Comparison of ENCODE assay signal across 17 cellular contexts in genomic region chr7:40697653-40698052, GRCh38.
"Had no signal": no experiment of that assay in that cellular context is flagged by ENCODE, and none has a peak within 500 bp of the region (broad histone marks: within the 10 kb centered on the region; RNA-seq: fewer than 3 reads in every experiment).

No MANE protein-coding gene starts in this region.

- H3K36me3 ChIP-seq: lower lobe of right lung, right atrium auricular region, transverse colon, WERI-Rb-1 had no signal

- ATAC-seq: activated T-helper 17 cell treated with anti-CD3 and anti-CD28 coated beads, Interleukin-2, amount 50 U/mL, for 72 hours; effector memory CD8-positive, alpha-beta T cell; left cardiac atrium; lower lobe of right lung; naive thymus-derived CD4-positive, alpha-beta T cell; stimulated activated effector memory CD8-positive, alpha-beta T cell treated with anti-CD3 and anti-CD28 coated beads, Interleukin-12 subunit alpha, Interleukin-12 subunit beta, amount 100 ng/mL, for 72 hours had no signal

- DNase-seq: activated CD4-positive, alpha-beta T cell treated with anti-CD3 and anti-CD28 coated beads for 48 hours; activated CD8-positive, alpha-beta memory T cell treated with anti-CD3 and anti-CD28 coated beads for 24 hours; activated naive CD4-positive, alpha-beta T cell treated with anti-CD3 and anti-CD28 coated beads, Interleukin-2, amount 10 ng/mL, durations not matched to agents 7 days and 5 days; effector memory CD8-positive, alpha-beta T cell; hippocampal formation; left cardiac atrium; lower lobe of right lung; naive thymus-derived CD4-positive, alpha-beta T cell; posterior cingulate gyrus; T1000; transverse colon; WERI-Rb-1 had no signal

- H3K27ac Mint-ChIP-seq: activated naive CD4-positive, alpha-beta T cell treated with anti-CD3 and anti-CD28 coated beads, Interleukin-2, amount 10 ng/mL, durations not matched to agents 7 days and 5 days; activated T-helper 17 cell treated with anti-CD3 and anti-CD28 coated beads, Interleukin-2, amount 50 U/mL, for 72 hours; dendritic cell treated with granulocyte-macrophage colony-stimulating factor and Interleukin-4, amounts not matched to agents 40 ng/mL and 50 ng/mL, for 4 days; effector memory CD8-positive, alpha-beta T cell; naive thymus-derived CD4-positive, alpha-beta T cell; stimulated activated effector memory CD8-positive, alpha-beta T cell treated with anti-CD3 and anti-CD28 coated beads, Interleukin-12 subunit alpha, Interleukin-12 subunit beta, amount 100 ng/mL, for 72 hours had no signal

- H3K27me3 ChIP-seq: right atrium auricular region, transverse colon had no signal

- H3K27me3 Mint-ChIP-seq: activated naive CD4-positive, alpha-beta T cell treated with anti-CD3 and anti-CD28 coated beads, Interleukin-2, amount 10 ng/mL, durations not matched to agents 7 days and 5 days; activated T-helper 17 cell treated with anti-CD3 and anti-CD28 coated beads, Interleukin-2, amount 50 U/mL, for 72 hours; dendritic cell treated with granulocyte-macrophage colony-stimulating factor and Interleukin-4, amounts not matched to agents 40 ng/mL and 50 ng/mL, for 4 days; effector memory CD8-positive, alpha-beta T cell; naive thymus-derived CD4-positive, alpha-beta T cell had no signal

- H3K36me3 Mint-ChIP-seq: activated naive CD4-positive, alpha-beta T cell treated with anti-CD3 and anti-CD28 coated beads, Interleukin-2, amount 10 ng/mL, durations not matched to agents 7 days and 5 days; naive thymus-derived CD4-positive, alpha-beta T cell; stimulated activated effector memory CD8-positive, alpha-beta T cell treated with anti-CD3 and anti-CD28 coated beads, Interleukin-12 subunit alpha, Interleukin-12 subunit beta, amount 100 ng/mL, for 72 hours had no signal

- H3K4me3 ChIP-seq: lower lobe of right lung, right atrium auricular region, smooth muscle cell, transverse colon had no signal

- H3K9me3 Mint-ChIP-seq: activated naive CD4-positive, alpha-beta T cell treated with anti-CD3 and anti-CD28 coated beads, Interleukin-2, amount 10 ng/mL, durations not matched to agents 7 days and 5 days; activated T-helper 17 cell treated with anti-CD3 and anti-CD28 coated beads, Interleukin-2, amount 50 U/mL, for 72 hours; dendritic cell treated with granulocyte-macrophage colony-stimulating factor and Interleukin-4, amounts not matched to agents 40 ng/mL and 50 ng/mL, for 4 days had no signal

- H3K27ac ChIP-seq: lower lobe of right lung, right atrium auricular region, transverse colon, WERI-Rb-1 had no signal

- H3K4me2 ChIP-seq: smooth muscle cell had no signal

- H3K4me1 Mint-ChIP-seq: activated T-helper 17 cell treated with anti-CD3 and anti-CD28 coated beads, Interleukin-2, amount 50 U/mL, for 72 hours; stimulated activated effector memory CD8-positive, alpha-beta T cell treated with anti-CD3 and anti-CD28 coated beads, Interleukin-12 subunit alpha, Interleukin-12 subunit beta, amount 100 ng/mL, for 72 hours had no signal

- H3K4me1 ChIP-seq: lower lobe of right lung, right atrium auricular region, transverse colon had no signal

- H3K4me3 Mint-ChIP-seq: activated naive CD4-positive, alpha-beta T cell treated with anti-CD3 and anti-CD28 coated beads, Interleukin-2, amount 10 ng/mL, durations not matched to agents 7 days and 5 days; activated T-helper 17 cell treated with anti-CD3 and anti-CD28 coated beads, Interleukin-2, amount 50 U/mL, for 72 hours; dendritic cell treated with granulocyte-macrophage colony-stimulating factor and Interleukin-4, amounts not matched to agents 40 ng/mL and 50 ng/mL, for 4 days; effector memory CD8-positive, alpha-beta T cell; naive thymus-derived CD4-positive, alpha-beta T cell; stimulated activated effector memory CD8-positive, alpha-beta T cell treated with anti-CD3 and anti-CD28 coated beads, Interleukin-12 subunit alpha, Interleukin-12 subunit beta, amount 100 ng/mL, for 72 hours had no signal

- H3K9me3 ChIP-seq: lower lobe of right lung, right atrium auricular region, transverse colon had no signal
